In genomic region chr1:226903819-226904710, GRCh38 we compare ENCODE assay signal across 15 cellular contexts. TPM values are rescaled to one million over a fixed set of nuclear protein-coding genes. Genes with fewer than 3 reads are reported as not detected.
DNase-seq lines count a peak whose midpoint lies in the region; ATAC-seq, FAIRE-seq and TF ChIP-seq lines count a peak whose summit lies in the region.
"Had no signal": no experiment of that assay in that cellular context is flagged by ENCODE, and none has a peak within 500 bp of the region (broad histone marks: within the 10 kb centered on the region; RNA-seq: fewer than 3 reads in every experiment).

No MANE protein-coding gene starts in this region.

- H3K4me2 ChIP-seq in astrocyte (ENCODE audit: low read length) (no peak overlapping the region), Karpas-422 (ENCODE audit: low read depth, low read length, poor library complexity, severe bottlenecking) (no peak overlapping the region)

- H3K27ac Mint-ChIP-seq in astrocyte (ENCODE audit: unreplicated experiment): no peak overlapping the region

- H3K27me3 ChIP-seq in astrocyte (ENCODE audit: insufficient read depth, low read length): no peaks in the 10 kb centered on the region
- H3K27me3 ChIP-seq in Karpas-422 (ENCODE audit: low read length): no peaks in the 10 kb centered on the region

- H3K4me1 Mint-ChIP-seq in astrocyte (ENCODE audit: low read depth, unreplicated experiment): peaks cover 7% of the 10 kb centered on the region
- H3K4me1 Mint-ChIP-seq: naive thymus-derived CD4-positive, alpha-beta T cell had no signal

- no peak overlapping the region for H2AFZ ChIP-seq in astrocyte (ENCODE audit: low read depth, low read length)
- H2AFZ ChIP-seq in Karpas-422 (ENCODE audit: low read length): no peak overlapping the region

- H3K9me3 ChIP-seq in astrocyte (ENCODE audit: insufficient read depth, low read depth, low read length): no peaks in the 10 kb centered on the region
- no peaks in the 10 kb centered on the region for H3K9me3 ChIP-seq in Karpas-422 (ENCODE audit: low read length)

- H3K9me3 Mint-ChIP-seq in astrocyte (ENCODE audit: unreplicated experiment): no peaks in the 10 kb centered on the region
- H3K9me3 Mint-ChIP-seq: naive thymus-derived CD4-positive, alpha-beta T cell had no signal

- H4K20me1 ChIP-seq in astrocyte (ENCODE audit: insufficient read depth, low read length) (no peaks in the 10 kb centered on the region), Karpas-422 (ENCODE audit: insufficient read depth, low read depth, low read length) (no peaks in the 10 kb centered on the region)

- H3K36me3 ChIP-seq in astrocyte (ENCODE audit: insufficient read depth, low read length) (no peaks in the 10 kb centered on the region), Karpas-422 (ENCODE audit: insufficient read depth, low read length) (no peaks in the 10 kb centered on the region)

- H3K4me1 ChIP-seq in astrocyte (ENCODE audit: insufficient read depth, low read length): no peaks in the 10 kb centered on the region
- peaks cover 10% of the 10 kb centered on the region for H3K4me1 ChIP-seq in Karpas-422 (ENCODE audit: low read length)

- no peak for TF ChIP-seq CTCF in astrocyte (IDR thresholded peaks at IDR 0.05; ENCODE audit: insufficient read depth, low read depth, low read length)

- no peak overlapping the region for H3K4me3 Mint-ChIP-seq in astrocyte (ENCODE audit: unreplicated experiment)
- H3K4me3 Mint-ChIP-seq: naive thymus-derived CD4-positive, alpha-beta T cell had no signal

- peaks cover 9% of the 10 kb centered on the region for H3K36me3 Mint-ChIP-seq in astrocyte (ENCODE audit: low read depth, unreplicated experiment)

- H3K27ac ChIP-seq in astrocyte (ENCODE audit: low read depth, low read length): no peak overlapping the region
- no peak overlapping the region for H3K27ac ChIP-seq in Karpas-422 (ENCODE audit: low read length)
- H3K27ac ChIP-seq: 22Rv1 had no signal

- H3K4me3 ChIP-seq in astrocyte (ENCODE audit: insufficient read depth, low read depth, low read length) (no peak overlapping the region), Karpas-422 (ENCODE audit: low read length) (no peak overlapping the region)

- H3K9ac ChIP-seq in astrocyte (ENCODE audit: low read length) (no peak overlapping the region), Karpas-422 (ENCODE audit: low read length) (no peak overlapping the region)

- peak; percentile 33 for ATAC-seq in left ventricle myocardium superior
- ATAC-seq: naive thymus-derived CD4-positive, alpha-beta T cell; Panc1 had no signal

- no peaks in the 10 kb centered on the region for H3K27me3 Mint-ChIP-seq in astrocyte (ENCODE audit: low read depth, unreplicated experiment)

- no peaks in the 10 kb centered on the region for H3K79me2 ChIP-seq in astrocyte (ENCODE audit: insufficient read depth, low read length)
- H3K79me2 ChIP-seq in Karpas-422 (ENCODE audit: low read length): no peaks in the 10 kb centered on the region

- H3K9me2 ChIP-seq in Karpas-422 (replicated peaks; ENCODE audit: insufficient read depth, low read length): no peaks in the 10 kb centered on the region

- no peak for FAIRE-seq in astrocyte (lab: Jason Lieb, UNC)

- DNase-seq in DMS 273 (lab: John Stamatoyannopoulos, UW; ENCODE audit: unreplicated experiment) (peak; percentile 15), DMS 273 treated with DMSO at 0.1 percent for 48 hours (lab: John Stamatoyannopoulos, UW) (no peak), astrocyte (ENCODE audit: low read depth) (peak; percentile 55), left ventricle myocardium superior (no peak), stromal cell of bone marrow (ENCODE audit: low read depth) (peak; percentile 70), Karpas-422 (no peak), HT-29 (ENCODE audit: low spot score) (no peak)
- DNase-seq in activated CD8-positive, alpha-beta memory T cell treated with anti-CD3 and anti-CD28 coated beads, Interleukin-2, amount 50 U/mL, for 48 hours: no peak
- DNase-seq: amniotic stem cell; GDM1; naive thymus-derived CD4-positive, alpha-beta T cell; NCI-H2029 treated with DMSO at 0.1 percent for 48 hours; stimulated activated CD4-positive, alpha-beta T cell treated with anti-CD3 and anti-CD28 coated beads, Interleukin-15, amount 100 ng/mL, for 24 hours had no signal

- intact Hi-C loops in left ventricle myocardium superior (cut with micrococcal nuclease): no loop called here

RNA-seq across cellular contexts. Expression of gene PSEN2, which starts 33.6 kb away (rescaled TPM):
- total RNA-seq in astrocyte (8.9 and 12.4 TPM in 2 replicates), left ventricle myocardium superior (22.8 TPM)
- total RNA-seq in Karpas-422 (2014; rRNA removed; shearing (Covaris generic); ENCODE audit: low replicate concordance): not detected in 2 replicates
- 16.2 and 18.0 TPM in 2 replicates for total RNA-seq in HT-29 (2014; rRNA removed; shearing (Covaris generic))

RNA-seq across cellular contexts. Expression of gene COQ8A, which starts 36.0 kb away (rescaled TPM):
- 8.2 and 8.4 TPM in 2 replicates for total RNA-seq in astrocyte
- 438 TPM for total RNA-seq in left ventricle myocardium superior
- 12.7 and 22.6 TPM in 2 replicates for total RNA-seq in Karpas-422 (2014; rRNA removed; shearing (Covaris generic); ENCODE audit: low replicate concordance)
- 41.0 and 42.0 TPM in 2 replicates for total RNA-seq in HT-29 (2014; rRNA removed; shearing (Covaris generic))

Comparison
In these comparisons a context has a peak if more than half of its experiments do, and no peak if none do; other contexts are left out.
1. DNase-seq: peak in DMS 273 (single experiment), astrocyte (single experiment) and stromal cell of bone marrow (single experiment); none in DMS 273 treated with DMSO at 0.1 percent for 48 hours (single experiment), left ventricle myocardium superior (single experiment), activated CD8-positive, alpha-beta memory T cell treated with anti-CD3 and anti-CD28 coated beads, Interleukin-2, amount 50 U/mL, for 48 hours (single experiment), Karpas-422 (single experiment) and HT-29 (single experiment).
2. RNA of gene COQ8A, which starts 36.0 kb away (total RNA-seq): 438 TPM in left ventricle myocardium superior (single experiment); 41.0 to 42.0 TPM in HT-29, 12.7 to 22.6 TPM in Karpas-422 and 8.2 to 8.4 TPM in astrocyte; every median in the first group is over 10 times any median in the second.